In genomic region chr4:168536448-168536847, GRCh38 we compare ENCODE assay signal across 30 cellular contexts. TPM values are rescaled to one million over a fixed set of nuclear protein-coding genes. Genes with fewer than 3 reads are reported as not detected.
A peak's percentile ranks its signal among the peaks of the same experiment; 100 is the strongest.
DNase-seq lines count a peak whose midpoint lies in the region; ATAC-seq and TF ChIP-seq lines count a peak whose summit lies in the region.
"Had no signal": no experiment of that assay in that cellular context is flagged by ENCODE, and none has a peak within 500 bp of the region (broad histone marks: within the 10 kb centered on the region; RNA-seq: fewer than 3 reads in every experiment).

No MANE protein-coding gene starts in this region.

- H4K8ac ChIP-seq in mesenchymal stem cell (ENCODE audit: low read length): no peak overlapping the region

- no peak for TF ChIP-seq CTCF in GM23338 (conservative IDR thresholded peaks at IDR 0.05; ENCODE audit: low read depth in 2 of 2)
- no peak for TF ChIP-seq CTCF in psoas muscle (IDR thresholded peaks at IDR 0.05)

- H3K27me3 Mint-ChIP-seq in GM23338 (ENCODE audit: insufficient read depth, low read depth, poor library complexity): peaks cover 2% of the 10 kb centered on the region
- H3K27me3 Mint-ChIP-seq: stimulated activated naive CD8-positive, alpha-beta T cell treated with anti-CD3 and anti-CD28 coated beads, Interleukin-15, amount 100 ng/mL, for 72 hours had no signal

- H3K9ac ChIP-seq in adipocyte (ENCODE audit: low read length) (peak overlapping the region; percentile 44), mesenchymal stem cell (ENCODE audit: low read length) (peak overlapping the region; percentile 43)

- no peak overlapping the region for H2BK15ac ChIP-seq in mesenchymal stem cell (ENCODE audit: low read depth, poor library complexity, severe bottlenecking)

- H2BK5ac ChIP-seq in mesenchymal stem cell (ENCODE audit: low read depth, low read length, poor library complexity, severe bottlenecking): no peak overlapping the region

- 69% methylated on average over 4 of the region's 7 CpGs for whole genome bisulfite sequencing in mesenchymal stem cell
- WGBS in psoas muscle, 3 donors: 76 to 77% (median 76%) methylated on average over 7 of the region's 7 CpGs

- ATAC-seq in GM23338 (no peak), psoas muscle (no peak), GM19023 (IDR thresholded peaks at IDR 0.05; ENCODE audit: unreplicated experiment) (no peak)
- ATAC-seq: esophagus mucosa; heart left ventricle; lower lobe of right lung; mucosa of descending colon; right cardiac atrium; stimulated activated naive CD8-positive, alpha-beta T cell treated with anti-CD3 and anti-CD28 coated beads, Interleukin-15, amount 100 ng/mL, for 72 hours; WTC11 had no signal

- H3K27ac ChIP-seq in GM23338 (ENCODE audit: low read depth): no peak overlapping the region
- no peak overlapping the region for H3K27ac ChIP-seq in mesenchymal stem cell (ENCODE audit: low read length, poor library complexity, severe bottlenecking)
- H3K27ac ChIP-seq in psoas muscle: peak overlapping the region; percentile 71
- H3K27ac ChIP-seq: coronary artery, lower lobe of right lung had no signal

- no peaks in the 10 kb centered on the region for H3F3A ChIP-seq in GM23338 (replicated peaks; ENCODE audit: low read depth)

- H4K91ac ChIP-seq in mesenchymal stem cell (ENCODE audit: low read length): no peak overlapping the region

- H3K4me2 ChIP-seq in GM23338: no peak overlapping the region
- no peak overlapping the region for H3K4me2 ChIP-seq in mesenchymal stem cell (ENCODE audit: low read length, poor library complexity, severe bottlenecking)

- DNase-seq in GM23338 (ENCODE audit: low spot score): no peak
- no peak for DNase-seq in adipocyte (ENCODE audit: low read depth)
- no peak for DNase-seq in mesenchymal stem cell
- DNase-seq in psoas muscle: no peak
- no peak for DNase-seq in AG08396 (ENCODE audit: low spot score)
- no peak for DNase-seq in NAMALWA (ENCODE audit: low spot score)
- no peak for DNase-seq in HK-2 (ENCODE audit: unreplicated experiment)
- DNase-seq: activated CD4-positive, alpha-beta T cell treated with anti-CD3 and anti-CD28 coated beads, Interleukin-2, amount 50 U/mL, for 1 hour; activated gamma-delta T cell; activated T-cell treated with anti-CD3 and anti-CD28 coated beads, Interleukin-2, amount 50 U/mL, for 24 hours; effector memory CD4-positive, alpha-beta T cell; EL; H7; heart left ventricle; Kasumi-1; kidney; lower lobe of right lung; mucosa of descending colon; NCI-H1436; NCI-H2081 treated with DMSO at 0.1 percent for 48 hours; right cardiac atrium; SIG-M5; stimulated activated CD4-positive, alpha-beta T cell treated with anti-CD3 and anti-CD28 coated beads, Interleukin-12 subunit alpha, Interleukin-12 subunit beta, amount 100 ng/mL, for 4 hours; stimulated activated CD4-positive, alpha-beta T cell treated with anti-CD3 and anti-CD28 coated beads, Interleukin-2, amount 100 ng/mL, for 48 hours; stimulated activated naive CD8-positive, alpha-beta T cell treated with anti-CD3 and anti-CD28 coated beads, Interleukin-15, amount 100 ng/mL, for 72 hours had no signal

- H3K23ac ChIP-seq in mesenchymal stem cell (ENCODE audit: low read length in 2 of 2): no peak overlapping the region

- peaks cover 4% of the 10 kb centered on the region; the same call in 2 of the 3 replicates for H3K4me1 Mint-ChIP-seq in GM23338
- H3K4me1 Mint-ChIP-seq: stimulated activated naive CD8-positive, alpha-beta T cell treated with anti-CD3 and anti-CD28 coated beads, Interleukin-15, amount 100 ng/mL, for 72 hours had no signal

- intact Hi-C loops in psoas muscle (cut with DNase I): no loop called here

- no peak overlapping the region for H3K4me3 ChIP-seq in GM23338
- peak overlapping the region; percentile 28 for H3K4me3 ChIP-seq in adipocyte (ENCODE audit: low read length)
- H3K4me3 ChIP-seq in mesenchymal stem cell (ENCODE audit: insufficient read depth in 1 of 2, low read depth in 1 of 2, low read length in 2 of 2): peak overlapping the region in 1 of 2 experiments; percentile 36
- peak overlapping the region; percentile 21 for H3K4me3 ChIP-seq in psoas muscle
- H3K4me3 ChIP-seq: coronary artery, heart left ventricle, lower lobe of right lung, mucosa of descending colon had no signal

- 0 out of 2 replicates have a peak overlapping the region, but pooled peaks have one; percentile 6 for H3K27ac Mint-ChIP-seq in GM23338
- H3K27ac Mint-ChIP-seq: activated T-cell treated with anti-CD3 and anti-CD28 coated beads, Interleukin-2, amount 50 U/mL, for 24 hours; stimulated activated naive CD8-positive, alpha-beta T cell treated with anti-CD3 and anti-CD28 coated beads, Interleukin-15, amount 100 ng/mL, for 72 hours; WTC11 had no signal

- H3K18ac ChIP-seq in mesenchymal stem cell (ENCODE audit: low read depth in 1 of 2, low read length in 2 of 2): no peak overlapping the region

- 0 out of 2 replicates have a peak, but pooled peaks cover 2% of the 10 kb centered on the region for H3K9me2 ChIP-seq in GM23338 (ENCODE audit: insufficient read depth)

- no peaks in the 10 kb centered on the region for H3K79me1 ChIP-seq in mesenchymal stem cell (replicated peaks; ENCODE audit: low read length, poor library complexity, severe bottlenecking)

- no peaks in the 10 kb centered on the region for H3K36me3 Mint-ChIP-seq in GM23338 (ENCODE audit: low read depth)
- H3K36me3 Mint-ChIP-seq: WTC11 had no signal

- H3K4ac ChIP-seq in mesenchymal stem cell (ENCODE audit: low read depth in 1 of 2, low read length in 2 of 2): no peak overlapping the region

- no peaks in the 10 kb centered on the region for H3K79me2 ChIP-seq in GM23338 (replicated peaks; ENCODE audit: insufficient read depth)

- no peaks in the 10 kb centered on the region for H3K9me3 Mint-ChIP-seq in GM23338
- H3K9me3 Mint-ChIP-seq: activated T-cell treated with anti-CD3 and anti-CD28 coated beads, Interleukin-2, amount 50 U/mL, for 24 hours; stimulated activated naive CD8-positive, alpha-beta T cell treated with anti-CD3 and anti-CD28 coated beads, Interleukin-15, amount 100 ng/mL, for 72 hours; WTC11 had no signal

- no peak overlapping the region for H2AK5ac ChIP-seq in mesenchymal stem cell (ENCODE audit: low read length, severe bottlenecking)

- H3K14ac ChIP-seq in mesenchymal stem cell (ENCODE audit: low read length in 2 of 2): no peak overlapping the region

- H3K9me3 ChIP-seq in adipocyte (ENCODE audit: control insufficient read depth, low read length): no peaks in the 10 kb centered on the region
- no peaks in the 10 kb centered on the region for H3K9me3 ChIP-seq in mesenchymal stem cell (ENCODE audit: control insufficient read depth, low read length)
- no peaks in the 10 kb centered on the region for H3K9me3 ChIP-seq in psoas muscle
- H3K9me3 ChIP-seq: heart left ventricle, lower lobe of right lung, mucosa of descending colon had no signal

- no peak overlapping the region for H2BK12ac ChIP-seq in mesenchymal stem cell (ENCODE audit: low read length in 2 of 2)

- H3K4me3 Mint-ChIP-seq in GM23338: no peak overlapping the region
- H3K4me3 Mint-ChIP-seq: activated T-cell treated with anti-CD3 and anti-CD28 coated beads, Interleukin-2, amount 50 U/mL, for 24 hours; stimulated activated naive CD8-positive, alpha-beta T cell treated with anti-CD3 and anti-CD28 coated beads, Interleukin-15, amount 100 ng/mL, for 72 hours; WTC11 had no signal

- no peaks in the 10 kb centered on the region for H4K20me1 ChIP-seq in GM23338 (replicated peaks; ENCODE audit: insufficient read depth)

- H3K27me3 ChIP-seq in GM23338 (ENCODE audit: insufficient read depth) (no peaks in the 10 kb centered on the region), adipocyte (replicated peaks; ENCODE audit: control insufficient read depth, insufficient read depth, low read length) (no peaks in the 10 kb centered on the region), mesenchymal stem cell (ENCODE audit: control insufficient read depth in 1 of 2, insufficient read depth in 1 of 2, low read length in 2 of 2) (no peaks in the 10 kb centered on the region), psoas muscle (ENCODE audit: insufficient read depth in 3 of 3, low read length in 2 of 3) (no peaks in the 10 kb centered on the region)
- H3K27me3 ChIP-seq: heart left ventricle had no signal

- no peaks in the 10 kb centered on the region for H3K36me3 ChIP-seq in GM23338 (ENCODE audit: insufficient read depth)
- H3K36me3 ChIP-seq in adipocyte (ENCODE audit: control insufficient read depth, insufficient read depth, low read length, severe bottlenecking): no peaks in the 10 kb centered on the region
- H3K36me3 ChIP-seq in mesenchymal stem cell (ENCODE audit: control insufficient read depth in 1 of 2, insufficient read depth in 2 of 2, low read depth in 1 of 2, low read length in 2 of 2): no peaks in the 10 kb centered on the region
- no peaks in the 10 kb centered on the region for H3K36me3 ChIP-seq in psoas muscle (ENCODE audit: insufficient read depth in 1 of 2, low read depth in 1 of 2)
- H3K36me3 ChIP-seq: heart left ventricle, lower lobe of right lung had no signal

- H2AFZ ChIP-seq in GM23338 (peak overlapping the region; percentile 72; the same call in 1 of the 2 replicates), mesenchymal stem cell (ENCODE audit: low read depth, low read length) (no peak overlapping the region)

- H3K4me1 ChIP-seq in GM23338 (ENCODE audit: insufficient read depth) (peaks cover 7% of the 10 kb centered on the region), adipocyte (ENCODE audit: control insufficient read depth, insufficient read depth, low read length) (peaks cover 18% of the 10 kb centered on the region), mesenchymal stem cell (ENCODE audit: control insufficient read depth, insufficient read depth, low read depth, low read length) (peaks cover 1% of the 10 kb centered on the region), psoas muscle (peaks cover 30% of the 10 kb centered on the region)
- H3K4me1 ChIP-seq: lower lobe of right lung had no signal

- no peak overlapping the region for H2BK120ac ChIP-seq in mesenchymal stem cell (ENCODE audit: low read depth, low read length)

TF ChIP-seq in GM23338, 12 proteins besides CTCF, POLR2A, EP300 and RAD21 (continues in another document):
- TF ChIP-seq EZH2phosphoT487 (IDR thresholded peaks at IDR 0.05; ENCODE audit: unreplicated experiment): no peak

RNA-seq across cellular contexts. Expression of gene PALLD, which starts 39.6 kb away (rescaled TPM):
- 23.5 and 30.2 TPM in 2 replicates for total RNA-seq in GM23338 (2014; rRNA removed; shearing (Covaris generic))
- polyA plus RNA-seq in GM23338 (2016; fragmentation: Nextera tagmentation; extraction: Ambion mirVana) (11.6 and 13.1 TPM in 2 replicates), psoas muscle (100 to 1,000 TPM in 1 of 3 donors, 10 to 100 TPM in 2; 19.2 to 108 (median 89.9) TPM)
- polyA plus RNA-seq in mesenchymal stem cell (2013, experiment 1 of 2): 109 TPM
- 108 TPM for polyA plus RNA-seq in mesenchymal stem cell (2013, experiment 2 of 2)
- total RNA-seq in psoas muscle: 100 to 1,000 TPM; 168 to 245 (median 201) TPM

RNA-seq across cellular contexts. Expression of gene DDX60L, which starts 56.2 kb away (rescaled TPM):
- total RNA-seq in GM23338 (2014; rRNA removed; shearing (Covaris generic)): 2.3 and 3.3 TPM in 2 replicates
- 1.2 TPM in 2 replicates for polyA plus RNA-seq in GM23338 (2016; fragmentation: Nextera tagmentation; extraction: Ambion mirVana)
- polyA plus RNA-seq in mesenchymal stem cell (2013, experiment 1 of 2): 8.1 TPM
- 7.8 TPM for polyA plus RNA-seq in mesenchymal stem cell (2013, experiment 2 of 2)
- 1 to 10 TPM; 3.9 to 4.9 (median 4.3) TPM for total RNA-seq in psoas muscle
- polyA plus RNA-seq in psoas muscle: 1 to 10 TPM in 2 of 3 donors, under 1 TPM in 1; 0.61 to 2.7 (median 2.3) TPM
- polyA plus RNA-seq: neural cell had no signal
